In the genomic region with DNA sequence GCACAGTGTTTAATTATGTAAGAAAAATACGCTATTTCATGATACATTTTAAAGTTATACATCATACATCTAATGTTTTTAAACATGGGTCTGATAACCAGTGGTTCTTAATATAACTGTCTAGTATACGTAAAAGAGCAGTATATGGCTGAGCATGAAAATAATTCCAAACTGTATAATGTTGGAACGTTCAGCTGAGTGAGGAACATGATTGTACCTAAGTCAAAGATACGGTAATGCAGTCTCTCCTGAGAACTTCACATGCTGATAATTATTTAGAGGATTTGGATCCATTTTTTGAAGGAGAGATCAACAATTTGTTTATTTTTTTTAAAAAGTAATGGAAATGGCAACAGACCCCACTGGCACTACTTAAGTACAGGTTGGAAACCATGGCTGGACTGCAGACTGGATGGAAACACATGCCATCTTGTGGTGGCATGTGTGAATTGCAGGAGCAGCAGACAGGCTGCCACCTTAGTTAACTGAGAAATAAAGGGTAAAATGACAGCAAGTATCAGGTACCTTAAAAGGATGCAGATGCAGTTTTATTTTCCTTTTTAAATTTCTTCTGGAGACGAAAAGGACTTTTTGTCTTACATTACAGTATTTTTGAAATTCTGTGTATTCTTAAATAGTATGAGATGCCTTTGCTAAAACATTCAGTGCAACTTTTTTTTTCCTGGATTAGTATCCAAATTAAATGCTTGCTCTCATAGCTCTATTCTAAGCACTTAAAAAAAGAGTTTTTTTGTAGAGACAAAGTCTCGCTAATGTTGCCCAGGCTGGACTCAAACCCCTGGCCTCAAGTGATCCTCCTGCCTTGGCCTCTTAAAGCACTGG, we compare ENCODE assay signal across 8 cellular contexts.
DNase-seq lines count a peak whose midpoint lies in the region; ATAC-seq and TF ChIP-seq lines count a peak whose summit lies in the region.

No MANE protein-coding gene starts in this region.

- no peaks in the 10 kb centered on the region for H3K4me1 Mint-ChIP-seq in CD4-positive, alpha-beta T cell (ENCODE audit: low read depth)
- peaks cover 18% of the 10 kb centered on the region for H3K4me1 Mint-ChIP-seq in activated T-helper 1 cell treated with anti-CD3 and anti-CD28 coated beads, Interleukin-12 subunit alpha, Interleukin-12 subunit beta, Interleukin-2, Interleukin-4 antibody, amounts not matched to agents 30 ng/mL and 10 ng/mL and 1 ng/mL, durations not matched to agents 14 hours and 24 hours and 36 hours (ENCODE audit: low read depth)

- H3K36me3 ChIP-seq in NT2/D1 (ENCODE audit: insufficient read depth, insufficient read length, low read length), result peaks cover 22% of the 10 kb centered on the region
- H3K36me3 ChIP-seq in heart right ventricle, result peaks cover 0 to 87% (median 7%) of the 10 kb centered on the region in 9 donors

- WGBS in heart right ventricle, 2 donors, result 96 to 97% methylated on average over 6 of the region's 6 CpGs

- ATAC-seq in CD4-positive, alpha-beta T cell (ENCODE audit: poor library complexity), result peak; percentile 51
- ATAC-seq in GM18873 (IDR thresholded peaks at IDR 0.05; ENCODE audit: low FRiP score, unreplicated experiment) (peak; percentile 72), HG03159 (IDR thresholded peaks at IDR 0.05; ENCODE audit: unreplicated experiment) (peak; percentile 77), heart right ventricle (no peak)

- H3K4me3 Mint-ChIP-seq in CD4-positive, alpha-beta T cell, result no peak overlapping the region
- H3K4me3 Mint-ChIP-seq in activated T-helper 1 cell treated with anti-CD3 and anti-CD28 coated beads, Interleukin-12 subunit alpha, Interleukin-12 subunit beta, Interleukin-2, Interleukin-4 antibody, amounts not matched to agents 30 ng/mL and 10 ng/mL and 1 ng/mL, durations not matched to agents 14 hours and 24 hours and 36 hours, result no peak overlapping the region

- DNase-seq in CD4-positive, alpha-beta T cell, result peak in 9 of 10 experiments; percentile 7 to 40 (median 19)
- DNase-seq in NT2/D1 (ENCODE audit: low read depth, low spot score) (peak; percentile 79), heart right ventricle (no peak), NCI-H2196 treated with DMSO at 0.1 percent for 48 hours (lab: John Stamatoyannopoulos, UW; ENCODE audit: unreplicated experiment) (no peak)
- DNase-seq in activated T-helper 1 cell treated with anti-CD3 and anti-CD28 coated beads, Interleukin-12 subunit alpha, Interleukin-12 subunit beta, Interleukin-2, Interleukin-4 antibody, amounts not matched to agents 30 ng/mL and 10 ng/mL and 1 ng/mL, durations not matched to agents 14 hours and 24 hours and 36 hours (ENCODE audit: low spot score), result peak; percentile 14
- DNase-seq in stimulated activated CD4-positive, alpha-beta T cell treated with anti-CD3 and anti-CD28 coated beads, Interleukin-1b, Interleukin-23, amount 100 ng/mL, for 1 hour (ENCODE audit: low read depth in 2 of 2), result peak; percentile 2 to 21

- no peak overlapping the region for H3K27ac Mint-ChIP-seq in CD4-positive, alpha-beta T cell
- H3K27ac Mint-ChIP-seq in activated T-helper 1 cell treated with anti-CD3 and anti-CD28 coated beads, Interleukin-12 subunit alpha, Interleukin-12 subunit beta, Interleukin-2, Interleukin-4 antibody, amounts not matched to agents 30 ng/mL and 10 ng/mL and 1 ng/mL, durations not matched to agents 14 hours and 24 hours and 36 hours, result no peak overlapping the region

- H3K9me3 ChIP-seq in CD4-positive, alpha-beta T cell (ENCODE audit: control insufficient read depth, low read length), result no peaks in the 10 kb centered on the region
- H3K9me3 ChIP-seq in NT2/D1 (ENCODE audit: insufficient read depth, low read length) (peaks cover 13% of the 10 kb centered on the region; the same call in 1 of the 2 replicates), heart right ventricle (peaks cover 0 to 5% (median 0%) of the 10 kb centered on the region in 11 donors)

- H3K27me3 ChIP-seq in CD4-positive, alpha-beta T cell (ENCODE audit: control insufficient read depth, insufficient read depth, low read length), result no peaks in the 10 kb centered on the region
- H3K27me3 ChIP-seq in NT2/D1 (ENCODE audit: insufficient read depth, insufficient read length) (no peaks in the 10 kb centered on the region), heart right ventricle (no peaks in the 10 kb centered on the region)

- no peaks in the 10 kb centered on the region for H3K27me3 Mint-ChIP-seq in CD4-positive, alpha-beta T cell
- H3K27me3 Mint-ChIP-seq in activated T-helper 1 cell treated with anti-CD3 and anti-CD28 coated beads, Interleukin-12 subunit alpha, Interleukin-12 subunit beta, Interleukin-2, Interleukin-4 antibody, amounts not matched to agents 30 ng/mL and 10 ng/mL and 1 ng/mL, durations not matched to agents 14 hours and 24 hours and 36 hours (ENCODE audit: insufficient read depth), result no peaks in the 10 kb centered on the region

- H3K36me3 Mint-ChIP-seq in CD4-positive, alpha-beta T cell (ENCODE audit: low read depth), result peaks cover 96% of the 10 kb centered on the region
- peaks cover 34% of the 10 kb centered on the region for H3K36me3 Mint-ChIP-seq in activated T-helper 1 cell treated with anti-CD3 and anti-CD28 coated beads, Interleukin-12 subunit alpha, Interleukin-12 subunit beta, Interleukin-2, Interleukin-4 antibody, amounts not matched to agents 30 ng/mL and 10 ng/mL and 1 ng/mL, durations not matched to agents 14 hours and 24 hours and 36 hours (ENCODE audit: low read depth)

- no peak overlapping the region for H3K27ac ChIP-seq in CD4-positive, alpha-beta T cell (ENCODE audit: low read depth, low read length)
- H3K27ac ChIP-seq in heart right ventricle, result peak overlapping the region in 1 of 10 donors; percentile 86

- no peaks in the 10 kb centered on the region for H3K9me3 Mint-ChIP-seq in CD4-positive, alpha-beta T cell
- H3K9me3 Mint-ChIP-seq in activated T-helper 1 cell treated with anti-CD3 and anti-CD28 coated beads, Interleukin-12 subunit alpha, Interleukin-12 subunit beta, Interleukin-2, Interleukin-4 antibody, amounts not matched to agents 30 ng/mL and 10 ng/mL and 1 ng/mL, durations not matched to agents 14 hours and 24 hours and 36 hours, result no peaks in the 10 kb centered on the region

- TF ChIP-seq CTCF in CD4-positive, alpha-beta T cell (IDR thresholded peaks at IDR 0.05), result peak; percentile 96
- TF ChIP-seq CTCF in heart right ventricle (IDR thresholded peaks at IDR 0.05), result peak; percentile 69 to 96 (median 81)

- no peak overlapping the region for H3K4me3 ChIP-seq in NT2/D1 (ENCODE audit: insufficient read length, low read depth)
- no peak overlapping the region for H3K4me3 ChIP-seq in heart right ventricle

- POLR2A ChIA-PET in CD4-positive, alpha-beta T cell (lab: Charles Lee), result no interaction called here

- intact Hi-C loops in CD4-positive, alpha-beta T cell (cut with DNase I, micrococcal nuclease), result loop anchor here (1.0 to 5.0 kb wide), 4 partner anchors 110 to 766 kb away; no protein-coding TSS in a partner anchor
- intact Hi-C loops in activated T-helper 1 cell treated with anti-CD3 and anti-CD28 coated beads, Interleukin-12 subunit alpha, Interleukin-12 subunit beta, Interleukin-2, Interleukin-4 antibody, amounts not matched to agents 30 ng/mL and 10 ng/mL and 1 ng/mL, durations not matched to agents 14 hours and 24 hours and 36 hours (cut with micrococcal nuclease), result loop anchor here (1.0 to 2.0 kb wide), 4 partner anchors 74 to 766 kb away; a partner anchor contains a TSS
- intact Hi-C loops in heart right ventricle (cut with DNase I), result loop anchor here in 6 of 10 donors (5.0 to 10.0 kb wide), 4 partner anchors 74 to 764 kb away; a partner anchor contains a TSS

- no peak overlapping the region for H3K9ac ChIP-seq in NT2/D1 (ENCODE audit: insufficient read length, low read depth)

- CTCF ChIA-PET in CD4-positive, alpha-beta T cell (lab: Charles Lee), result interaction anchor here (1.5 kb wide), 1 partner anchor 109 kb away, joined by 6 read pairs; no protein-coding TSS in a partner anchor

- H3K4me1 ChIP-seq in NT2/D1 (ENCODE audit: insufficient read depth, insufficient read length) (no peaks in the 10 kb centered on the region), heart right ventricle (peaks cover 0 to 46% (median 18%) of the 10 kb centered on the region in 9 donors)

Comparison
In these comparisons a context has a peak if more than half of its experiments do, and no peak if none do; other contexts are left out.
1. ATAC-seq: peak in CD4-positive, alpha-beta T cell (single experiment), GM18873 (single experiment) and HG03159 (single experiment); none in heart right ventricle (0 of 8).
2. DNase-seq: peak in CD4-positive, alpha-beta T cell (9 of 10), NT2/D1 (single experiment), activated T-helper 1 cell treated with anti-CD3 and anti-CD28 coated beads, Interleukin-12 subunit alpha, Interleukin-12 subunit beta, Interleukin-2, Interleukin-4 antibody, amounts not matched to agents 30 ng/mL and 10 ng/mL and 1 ng/mL, durations not matched to agents 14 hours and 24 hours and 36 hours (single experiment) and stimulated activated CD4-positive, alpha-beta T cell treated with anti-CD3 and anti-CD28 coated beads, Interleukin-1b, Interleukin-23, amount 100 ng/mL, for 1 hour (2 of 2); none in heart right ventricle (0 of 2) and NCI-H2196 treated with DMSO at 0.1 percent for 48 hours (single experiment).